Comparison of ENCODE assay signal across 1 cellular context in the genomic region with DNA sequence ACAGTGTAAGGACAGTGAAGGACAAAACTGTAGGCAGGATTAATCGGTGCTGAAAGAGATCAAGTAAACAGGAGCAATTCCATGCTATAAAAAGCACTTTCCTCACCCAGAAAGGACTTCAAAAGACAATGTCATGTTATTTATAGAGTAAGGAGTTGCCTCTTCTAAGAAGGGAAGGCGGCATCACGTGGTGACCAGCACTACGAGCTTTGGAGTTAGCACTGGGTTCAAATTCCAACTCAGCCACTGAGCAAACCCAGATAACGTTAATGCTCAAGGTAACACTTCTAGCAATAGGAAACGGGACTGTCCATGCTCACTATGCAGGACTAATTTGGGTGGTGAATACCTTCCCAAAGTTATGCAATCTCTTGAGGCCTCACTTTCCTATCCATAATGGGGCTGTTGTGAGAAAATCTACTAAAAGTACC.
A peak's percentile ranks its signal among the peaks of the same experiment; 100 is the strongest.
TF ChIP-seq lines count a peak whose summit lies in the region.

No MANE protein-coding gene starts in this region.

TF ChIP-seq in H1, 55 proteins besides CTCF, POLR2A, EP300 and RAD21:
- 0 out of 2 replicates have a peak, but pooled peaks have one; percentile 12 for TF ChIP-seq USF2 (IDR thresholded peaks at IDR 0.05; ENCODE audit: low read length)
- TF ChIP-seq, protein P1, sequence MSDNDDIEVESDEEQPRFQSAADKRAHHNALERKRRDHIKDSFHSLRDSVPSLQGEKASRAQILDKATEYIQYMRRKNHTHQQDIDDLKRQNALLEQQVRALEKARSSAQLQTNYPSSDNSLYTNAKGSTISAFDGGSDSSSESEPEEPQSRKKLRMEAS (IDR thresholded peaks at IDR 0.05) = 0 out of 2 replicates have a peak, but pooled peaks have one; percentile 2
- TF ChIP-seq TAF7 (optimal IDR thresholded peaks at IDR 0.05; ENCODE audit: borderline replicate concordance, low read depth, low read length) = no peak
- 0 out of 2 replicates have a peak, but pooled peaks have one; percentile 10 for TF ChIP-seq CEBPB (IDR thresholded peaks at IDR 0.05; ENCODE audit: low read depth, low read length)
- no peak for TF ChIP-seq POU5F1 (IDR thresholded peaks at IDR 0.05; ENCODE audit: low read depth, low read length)
